ENCODE assay signal across 8 cellular contexts in the genomic region with DNA sequence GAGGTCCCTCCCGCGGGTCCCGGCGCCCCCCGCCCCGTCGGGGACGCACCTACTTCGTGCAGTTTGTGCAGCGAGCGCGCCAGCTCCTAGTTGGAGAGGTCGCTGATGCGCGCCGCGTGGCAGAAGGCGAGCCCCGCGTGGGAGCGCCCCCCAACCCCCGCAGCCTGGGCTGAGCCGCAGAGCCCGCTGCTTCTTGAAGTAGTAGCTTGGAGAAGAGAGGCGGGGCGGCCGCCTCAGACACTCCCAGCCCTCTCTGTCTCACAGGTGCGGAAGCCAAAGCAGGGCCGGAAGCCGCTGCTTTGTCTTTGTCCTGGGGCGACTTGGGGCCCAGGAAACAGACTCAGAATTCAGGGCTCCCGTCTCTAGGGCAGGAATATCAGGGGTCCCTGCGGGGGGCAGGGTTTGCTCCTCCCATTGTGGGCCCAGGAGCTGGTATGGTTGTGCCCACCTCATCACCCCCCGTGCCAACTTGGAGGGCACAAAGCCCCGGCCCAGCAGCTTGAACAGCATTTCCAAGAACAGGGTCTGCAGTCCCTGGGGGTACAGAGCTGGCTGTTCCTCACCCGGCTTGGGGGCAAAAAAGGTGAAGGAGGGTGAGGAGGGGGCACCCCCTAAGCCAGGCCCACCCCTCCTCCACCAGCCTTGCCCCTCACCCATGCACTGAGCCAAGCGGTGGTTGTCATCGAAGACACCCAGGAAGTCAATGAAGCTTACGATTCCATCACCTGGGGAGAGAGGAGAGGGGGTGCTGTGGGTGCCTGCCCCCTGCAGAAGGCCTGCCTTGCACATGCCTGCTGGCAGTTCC. TPM values are rescaled to one million over a fixed set of nuclear protein-coding genes. Genes with fewer than 3 reads are reported as not detected.
DNase-seq lines count a peak whose midpoint lies in the region; ATAC-seq and TF ChIP-seq lines count a peak whose summit lies in the region.

No MANE protein-coding gene starts in this region.

- peaks cover 9% of the 10 kb centered on the region for H3K27me3 Mint-ChIP-seq in mesothelial cell of epicardium (ENCODE audit: low read depth)

- no peaks in the 10 kb centered on the region for H3K27me3 ChIP-seq in KMS-11 (ENCODE audit: insufficient read depth, low read depth)

- DNase-seq in DMS53 treated with DMSO at 0.1 percent for 48 hours (lab: John Stamatoyannopoulos, UW; ENCODE audit: unreplicated experiment) (peak; percentile 64), choroid plexus epithelial cell (ENCODE audit: low read depth) (peak; percentile 31), mesothelial cell of epicardium (ENCODE audit: low spot score in 2 of 2, unreplicated experiment in 2 of 2) (peak; percentile 46 to 71), NCI-H446 treated with DMSO at 0.1 percent for 48 hours (lab: John Stamatoyannopoulos, UW) (no peak)
- DNase-seq in activated CD4-positive, CD25-positive, alpha-beta regulatory T cell (lab: John Stamatoyannopoulos, UW), result peak; percentile 38 to 77 (median 60)
- peak; percentile 78 to 88 (median 82) for DNase-seq in stimulated activated naive CD4-positive, alpha-beta T cell (lab: John Stamatoyannopoulos, UW)

- H2AFZ ChIP-seq in KMS-11 (ENCODE audit: low read depth), result peak overlapping the region; percentile 71

- H3K4me3 ChIP-seq in KMS-11 (IDR thresholded peaks at IDR 0.05; ENCODE audit: insufficient read depth, low read depth, low read length) (no peak overlapping the region), choroid plexus epithelial cell (ENCODE audit: low read depth, low read length) (peak overlapping the region; percentile 70)

- ATAC-seq in GM21528 (IDR thresholded peaks at IDR 0.05; ENCODE audit: low FRiP score, unreplicated experiment), result peak; percentile 67

- H3K4me1 ChIP-seq in KMS-11 (ENCODE audit: low read depth, poor library complexity, severe bottlenecking), result peaks cover 19% of the 10 kb centered on the region

- no peak for TF ChIP-seq CTCF in KMS-11 (conservative IDR thresholded peaks at IDR 0.05; ENCODE audit: low read depth, low read length)
- no peak for TF ChIP-seq CTCF in choroid plexus epithelial cell (conservative IDR thresholded peaks at IDR 0.05; ENCODE audit: low read depth, low read length)
- no peak for TF ChIP-seq CTCF in mesothelial cell of epicardium (IDR thresholded peaks at IDR 0.05; ENCODE audit: unreplicated experiment)

- peaks cover 3% of the 10 kb centered on the region; the same call in 1 of the 2 replicates for H3K36me3 ChIP-seq in KMS-11 (ENCODE audit: insufficient read depth)

- peaks cover 16% of the 10 kb centered on the region for H3K4me1 Mint-ChIP-seq in mesothelial cell of epicardium

- peak overlapping the region; percentile 87 for H3K27ac Mint-ChIP-seq in mesothelial cell of epicardium

- peak overlapping the region; percentile 63 for H3K27ac ChIP-seq in KMS-11

- no peaks in the 10 kb centered on the region for H3K79me2 ChIP-seq in KMS-11 (ENCODE audit: insufficient read depth, low read depth)

- no peaks in the 10 kb centered on the region for H3K9me3 Mint-ChIP-seq in mesothelial cell of epicardium

- no peaks in the 10 kb centered on the region for H4K20me1 ChIP-seq in KMS-11 (ENCODE audit: insufficient read depth)

- peak overlapping the region; percentile 70 for H3K9ac ChIP-seq in KMS-11

- peak overlapping the region; percentile 69 for H3K4me2 ChIP-seq in KMS-11

- H3K4me3 Mint-ChIP-seq in mesothelial cell of epicardium, result peak overlapping the region; percentile 81

- H3K36me3 Mint-ChIP-seq in mesothelial cell of epicardium, result peaks cover 2% of the 10 kb centered on the region

RNA-seq across cellular contexts. Expression of gene SPATA32, which starts 13.6 kb away (rescaled TPM):
- total RNA-seq in mesothelial cell of epicardium, result not detected in 3 replicates

RNA-seq across cellular contexts. Expression of gene FMNL1, which starts 26.6 kb away (rescaled TPM):
- 3.0 to 3.7 TPM (median 3.6 TPM) in 3 replicates for total RNA-seq in mesothelial cell of epicardium
